8 cellular contexts compared by ENCODE assay signal in genomic region chr2:58571181-58571852, GRCh38.
DNase-seq lines count a peak whose midpoint lies in the region; ATAC-seq and TF ChIP-seq lines count a peak whose summit lies in the region.

No MANE protein-coding gene starts in this region.

- H3K9me3 ChIP-seq in CD4-positive, alpha-beta T cell (ENCODE audit: control insufficient read depth, low read length): no peaks in the 10 kb centered on the region

- intact Hi-C loops in CD4-positive, alpha-beta T cell (cut with DNase I, micrococcal nuclease): no loop called here

- no peak overlapping the region for H3K4me3 Mint-ChIP-seq in CD4-positive, alpha-beta T cell

- no peaks in the 10 kb centered on the region for H3K27me3 Mint-ChIP-seq in CD4-positive, alpha-beta T cell

- H3K27ac ChIP-seq in CD4-positive, alpha-beta T cell (ENCODE audit: low read depth, low read length): no peak overlapping the region

- CTCF ChIA-PET in CD4-positive, alpha-beta T cell (lab: Charles Lee): no interaction called here

- H3K36me3 Mint-ChIP-seq in CD4-positive, alpha-beta T cell (ENCODE audit: low read depth): no peaks in the 10 kb centered on the region

- H3K9me3 Mint-ChIP-seq in CD4-positive, alpha-beta T cell: no peaks in the 10 kb centered on the region

- TF ChIP-seq CTCF in CD4-positive, alpha-beta T cell (IDR thresholded peaks at IDR 0.05): peak; percentile 24
- TF ChIP-seq CTCF in fibroblast of mammary gland (conservative IDR thresholded peaks at IDR 0.05; ENCODE audit: control insufficient read depth, insufficient read depth, low read depth, low read length): peak; percentile 89

- H3K4me3 ChIP-seq in fibroblast of mammary gland (ENCODE audit: control insufficient read depth, low read depth, low read length): no peak overlapping the region

- no peaks in the 10 kb centered on the region for H3K4me1 Mint-ChIP-seq in CD4-positive, alpha-beta T cell (ENCODE audit: low read depth)

- POLR2A ChIA-PET in CD4-positive, alpha-beta T cell (lab: Charles Lee): no interaction called here

- DNase-seq in CD4-positive, alpha-beta T cell: no peak
- DNase-seq in NCI-H1694 (lab: John Stamatoyannopoulos, UW): peak; percentile 56
- DNase-seq in fibroblast of mammary gland (ENCODE audit: low read depth): peak; percentile 81
- DNase-seq in non-pigmented ciliary epithelial cell (ENCODE audit: low read depth): peak; percentile 55
- no peak for DNase-seq in NK-92 treated with Interleukin-12 subunit alpha and Interleukin-12 subunit beta, amount 100 ng/mL, for 24 hours (lab: John Stamatoyannopoulos, UW)

- H3K27me3 ChIP-seq in CD4-positive, alpha-beta T cell (ENCODE audit: control insufficient read depth, insufficient read depth, low read length): no peaks in the 10 kb centered on the region

- no peak overlapping the region for H3K27ac Mint-ChIP-seq in CD4-positive, alpha-beta T cell

- no peak for ATAC-seq in CD4-positive, alpha-beta T cell (ENCODE audit: poor library complexity)
- ATAC-seq in GM18867 (IDR thresholded peaks at IDR 0.05; ENCODE audit: unreplicated experiment) (peak; percentile 76), HG02981 (IDR thresholded peaks at IDR 0.05; ENCODE audit: unreplicated experiment) (peak; percentile 90), SK-N-SH treated with all-trans-retinoic acid at 6 μM for 48 hours (peak; percentile 99)

TF ChIP-seq in SK-N-SH treated with all-trans-retinoic acid at 6 μM for 48 hours, 23 proteins besides CTCF, POLR2A, EP300 and RAD21:
- TF ChIP-seq ZFP30 (CRISPR knock-in tag; IDR thresholded peaks at IDR 0.05): no peak
- TF ChIP-seq POU6F1 (CRISPR knock-in tag; IDR thresholded peaks at IDR 0.05; ENCODE audit: borderline replicate concordance, low read depth): no peak

Comparison
In these comparisons a context has a peak if more than half of its experiments do, and no peak if none do; other contexts are left out.
1. DNase-seq: peak in NCI-H1694 (single experiment), fibroblast of mammary gland (single experiment) and non-pigmented ciliary epithelial cell (single experiment); none in CD4-positive, alpha-beta T cell (0 of 10) and NK-92 treated with Interleukin-12 subunit alpha and Interleukin-12 subunit beta, amount 100 ng/mL, for 24 hours (single experiment).